In the genomic region with DNA sequence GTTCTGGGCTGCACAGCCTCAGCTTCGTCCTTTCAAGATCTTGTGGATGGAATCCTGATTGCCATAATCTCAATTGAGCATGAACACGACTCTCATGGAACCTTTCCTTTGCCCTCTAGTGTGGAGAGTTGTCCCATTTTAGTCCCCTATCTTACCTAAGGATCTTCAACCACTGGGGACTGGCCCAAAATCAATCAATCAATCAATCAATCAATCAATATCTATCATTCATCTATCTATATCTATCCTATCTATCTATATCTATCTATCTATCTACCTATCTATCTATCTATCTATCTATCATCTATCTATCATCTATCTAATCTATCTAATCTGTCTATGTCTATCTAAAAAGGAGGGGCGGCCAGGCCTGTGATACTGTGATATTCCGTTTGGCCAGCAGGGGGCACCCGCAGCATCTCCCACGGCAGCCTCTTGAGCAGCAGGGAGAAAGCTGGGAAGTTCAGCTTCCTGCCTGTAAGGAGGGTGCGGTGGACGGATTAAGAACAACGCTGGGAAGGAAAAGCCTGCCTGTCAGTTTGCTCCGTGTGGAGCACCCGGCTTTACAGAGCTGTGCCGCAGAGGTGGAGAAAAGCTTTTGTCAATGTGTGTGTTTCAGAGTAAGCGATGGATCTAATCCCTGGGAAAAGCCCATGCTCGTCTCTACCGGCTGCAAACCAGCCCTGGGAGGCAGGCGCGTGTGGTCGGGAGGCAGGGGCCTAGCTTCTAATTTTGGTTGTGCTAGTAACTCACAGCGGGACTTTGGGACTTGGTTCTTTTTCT, we compare ENCODE assay signal across 8 cellular contexts.
DNase-seq lines count a peak whose midpoint lies in the region; ATAC-seq and TF ChIP-seq lines count a peak whose summit lies in the region.

No MANE protein-coding gene starts in this region.

- H3K4me1 ChIP-seq in right lobe of liver: peaks cover 0 to 5% (median 2%) of the 10 kb centered on the region in 4 donors

- 6% methylated on average over 19 of the region's 19 CpGs for WGBS in right lobe of liver (ENCODE audit: insufficient coverage, low coverage, low lambda C conversion rate, missing lambda C conversion rate)

- peak; percentile 63 to 93 (median 88) for TF ChIP-seq CTCF in right lobe of liver (IDR thresholded peaks at IDR 0.05)

- ATAC-seq in GM18508 (IDR thresholded peaks at IDR 0.05; ENCODE audit: insufficient read depth, unreplicated experiment) (peak; percentile 72), HG03066 (IDR thresholded peaks at IDR 0.05; ENCODE audit: low read depth, unreplicated experiment) (peak; percentile 81), right lobe of liver (peak; percentile 88 to 93 (median 90))

- no peaks in the 10 kb centered on the region for H3K36me3 ChIP-seq in right lobe of liver

- H3K9me3 ChIP-seq in right lobe of liver: no peaks in the 10 kb centered on the region

- peak; percentile 79 for DNase-seq in ACHN
- DNase-seq in NCI-H226: peak; percentile 66
- DNase-seq in activated CD4-positive, alpha-beta T cell treated with anti-CD3 and anti-CD28 coated beads, Interleukin-2, amount 50 U/mL, for 48 hours: peak; percentile 83 to 84
- peak; percentile 93 for DNase-seq in ecto neural progenitor cell (ENCODE audit: low spot score)
- peak; percentile 76 to 80 (median 80) for DNase-seq in right lobe of liver
- peak; percentile 50 to 70 for DNase-seq in stimulated activated CD4-positive, alpha-beta T cell treated with anti-CD3 and anti-CD28 coated beads, Interleukin-4, amount 100 ng/mL, for 4 hours

- no peak for TF ChIP-seq POLR2A in right lobe of liver (IDR thresholded peaks at IDR 0.05)

- peak overlapping the region; percentile 8 to 44 (median 9) for H3K4me3 ChIP-seq in right lobe of liver

- intact Hi-C loops in right lobe of liver (cut with DNase I): no loop called here

- H3K27me3 ChIP-seq in right lobe of liver: no peaks in the 10 kb centered on the region

- H3K27ac ChIP-seq in right lobe of liver: peak overlapping the region in 1 of 3 donors; percentile 32

- in situ Hi-C loops in ACHN (cut with HindIII; ENCODE audit: low pct_ligation_motif_present, low pct_unique_long_range_greater_than_20kb, low sequenced_read_pairs): no loop called here
